Comparison of ENCODE assay signal across 8 cellular contexts in the genomic region with DNA sequence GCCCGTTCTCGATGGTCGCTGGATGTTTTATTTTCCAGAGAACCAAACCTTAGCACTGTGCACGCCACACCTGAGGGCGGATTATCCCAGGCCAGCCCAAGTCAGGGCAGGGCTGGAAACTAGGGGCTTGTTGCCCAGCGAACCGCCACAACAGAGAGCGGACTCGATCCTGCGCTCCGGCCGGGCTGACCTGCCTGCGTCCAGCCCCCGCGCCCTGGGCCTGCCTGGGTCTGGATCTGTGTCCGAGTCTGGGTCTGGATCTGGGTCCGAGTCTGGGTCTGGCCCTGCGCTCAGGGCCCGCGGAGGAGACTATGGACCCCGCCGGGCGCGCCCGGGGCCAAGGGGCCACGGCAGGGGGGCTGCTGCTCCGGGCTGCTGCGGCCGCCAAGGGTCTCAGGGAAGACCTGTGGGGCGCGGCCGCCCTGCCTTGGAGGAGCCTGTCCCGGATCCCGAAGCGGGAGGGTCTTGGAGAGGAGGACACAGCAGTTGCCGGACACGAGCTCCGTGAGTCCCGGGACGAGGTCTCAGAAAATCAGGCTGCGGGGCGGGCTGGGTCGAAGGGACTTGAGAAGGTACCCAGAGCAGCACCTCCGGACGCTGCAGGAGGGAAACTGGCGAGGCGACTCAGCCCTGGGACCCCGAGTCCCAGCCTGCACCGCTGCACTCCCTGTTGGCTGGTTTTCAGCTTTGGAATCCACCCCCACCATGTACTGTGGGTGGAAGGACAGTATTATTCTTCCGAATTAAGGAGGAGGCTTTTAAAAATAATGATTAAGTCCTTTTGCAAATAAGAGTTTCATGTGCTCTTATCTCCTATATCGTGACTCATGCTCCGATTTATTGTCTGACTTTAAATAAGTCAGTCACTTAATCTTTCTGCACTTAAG. TPM values are rescaled to one million over a fixed set of nuclear protein-coding genes. Genes with fewer than 3 reads are reported as not detected.
DNase-seq lines count a peak whose midpoint lies in the region; ATAC-seq, FAIRE-seq and TF ChIP-seq lines count a peak whose summit lies in the region.

A gene (plus strand): TSS at position 130 of the 887 bp plus-strand sequence. CDS start 182 bp downstream, at position 312.

- DNase-seq in A549 (ENCODE audit: low read depth in 1 of 2, low spot score in 1 of 2) (peak; percentile 42 to 60), GM23338 (ENCODE audit: low spot score) (peak; percentile 74), cardiac fibroblast (ENCODE audit: low read depth in 2 of 2) (peak; percentile 37 to 57), kidney tubule cell (ENCODE audit: low spot score) (peak; percentile 47), spleen (peak; percentile 78), NCI-H2081 treated with DMSO at 0.1 percent for 48 hours (lab: John Stamatoyannopoulos, UW) (no peak), immature natural killer cell (no peak), NCI-H187 (lab: John Stamatoyannopoulos, UW) (no peak)

- H3K36me3 ChIP-seq in GM23338 (ENCODE audit: insufficient read depth) (no peaks in the 10 kb centered on the region), spleen (no peaks in the 10 kb centered on the region)

- peak within 1 kb of the TSS; percentile 88 to 98 for H3K27ac ChIP-seq in A549
- no peak within 1 kb of the TSS for H3K27ac ChIP-seq in GM23338 (ENCODE audit: low read depth)
- peak within 1 kb of the TSS in 1 of 8 donors; percentile 7 for H3K27ac ChIP-seq in spleen

- H3K4me1 Mint-ChIP-seq in GM23338 (peaks cover 30% of the 10 kb centered on the region), immature natural killer cell (peaks cover 4 to 10% of the 10 kb centered on the region in 2 donors)

- H3K9me3 ChIP-seq in A549 = no peaks in the 10 kb centered on the region
- no peaks in the 10 kb centered on the region for H3K9me3 ChIP-seq in spleen

- H3K27me3 Mint-ChIP-seq in GM23338 (ENCODE audit: insufficient read depth, low read depth, poor library complexity) (peaks cover 6% of the 10 kb centered on the region), immature natural killer cell (ENCODE audit: low read depth in 3 of 3) (peaks cover 0 to 9% (median 3%) of the 10 kb centered on the region in 3 donors)

- FAIRE-seq in A549 (lab: Jason Lieb, UNC) = no peak

- H3K4me3 ChIP-seq in A549 = peak within 1 kb of the TSS; percentile 68
- H3K4me3 ChIP-seq in GM23338 = peak within 1 kb of the TSS; percentile 78
- H3K4me3 ChIP-seq in cardiac fibroblast (replicated peaks in 1 of 2; ENCODE audit: low read depth in 2 of 2, low read length in 2 of 2) = peak within 1 kb of the TSS; percentile 50 to 56
- peak within 1 kb of the TSS; percentile 8 to 62 (median 28) for H3K4me3 ChIP-seq in spleen

- H3K36me3 Mint-ChIP-seq in GM23338 (ENCODE audit: low read depth) (no peaks in the 10 kb centered on the region), immature natural killer cell (peaks cover 5 to 14% (median 10%) of the 10 kb centered on the region in 3 donors)

- no peaks in the 10 kb centered on the region; the same call in 2 of the 3 replicates for H3K9me3 Mint-ChIP-seq in GM23338
- H3K9me3 Mint-ChIP-seq in immature natural killer cell = peaks cover 0 to 1% (median 0%) of the 10 kb centered on the region in 6 donors

- CTCF ChIA-PET in A549 (lab: Yijun Ruan, JAX) = interaction anchor here (1.3 kb wide), 1 partner anchor 71 kb away, joined by 3 read pairs; no protein-coding TSS in a partner anchor

- H3K9me2 ChIP-seq in GM23338 (ENCODE audit: insufficient read depth) = 0 out of 2 replicates have a peak, but pooled peaks cover 6% of the 10 kb centered on the region

- H2AFZ ChIP-seq in GM23338 = peak within 1 kb of the TSS; percentile 94

- peaks cover 12% of the 10 kb centered on the region for H3K4me1 ChIP-seq in A549
- peaks cover 17% of the 10 kb centered on the region for H3K4me1 ChIP-seq in GM23338 (ENCODE audit: insufficient read depth)
- H3K4me1 ChIP-seq in spleen = peaks cover 0 to 34% (median 14%) of the 10 kb centered on the region in 6 donors

- no peak for TF ChIP-seq RAD21 in A549 (conservative IDR thresholded peaks at IDR 0.05 in 1 of 2, IDR thresholded peaks at IDR 0.05 in 1 of 2)

- H3K27ac Mint-ChIP-seq in GM23338 = no peak within 1 kb of the TSS
- H3K27ac Mint-ChIP-seq in immature natural killer cell = no peak within 1 kb of the TSS

- H3K4me2 ChIP-seq in A549 (peak within 1 kb of the TSS; percentile 80), GM23338 (peak within 1 kb of the TSS; percentile 96)

- TF ChIP-seq EP300 in A549 (IDR thresholded peaks at IDR 0.05) = no peak

- TF ChIP-seq CTCF in A549 (IDR thresholded peaks at IDR 0.05) (no peak), GM23338 (conservative IDR thresholded peaks at IDR 0.05; ENCODE audit: low read depth in 2 of 2) (no peak), cardiac fibroblast (IDR thresholded peaks at IDR 0.05; ENCODE audit: low read depth, low read length) (no peak), spleen (IDR thresholded peaks at IDR 0.05 in 8 of 11, conservative IDR thresholded peaks at IDR 0.05 in 3 of 11) (no peak)

- TF ChIP-seq POLR2A in A549 (IDR thresholded peaks at IDR 0.05; ENCODE audit: low read length) (no peak), spleen (IDR thresholded peaks at IDR 0.05) (no peak)

- peak within 1 kb of the TSS; percentile 83 for H3K4me3 Mint-ChIP-seq in GM23338
- peak within 1 kb of the TSS in 2 of 5 donors; percentile 10 to 54 for H3K4me3 Mint-ChIP-seq in immature natural killer cell

- H3K79me2 ChIP-seq in GM23338 (replicated peaks; ENCODE audit: insufficient read depth) = no peaks in the 10 kb centered on the region

- POLR2A ChIA-PET in A549 (lab: Yijun Ruan, JAX) = interaction anchor here (0.7 kb wide), 1 partner anchor 58 kb away, joined by 3 read pairs; no protein-coding TSS in a partner anchor

- H4K20me1 ChIP-seq in GM23338 (replicated peaks; ENCODE audit: insufficient read depth) = no peaks in the 10 kb centered on the region

- 1% methylated on average over 12 of the region's 52 CpGs for WGBS in A549 (ENCODE audit: missing lambda C conversion rate)
- 4 to 8% (median 5%) methylated on average over 38 to 52 of the region's 52 CpGs for WGBS in spleen, 5 donors

- intact Hi-C loops in spleen (cut with DNase I; ENCODE audit: low total_unique reads) = no loop called here

- H3K27me3 ChIP-seq in GM23338 (ENCODE audit: insufficient read depth) (no peaks in the 10 kb centered on the region), spleen (replicated peaks in 1 of 7) (peaks cover 0 to 21% (median 8%) of the 10 kb centered on the region in 7 donors)

- H3F3A ChIP-seq in GM23338 (replicated peaks; ENCODE audit: low read depth) = no peaks in the 10 kb centered on the region

- ATAC-seq in A549 (peak; percentile 84 to 85), GM23338 (peak; percentile 79)

TF ChIP-seq in A549, 52 proteins besides CTCF, POLR2A, EP300 and RAD21 (continues in another document):
- TF ChIP-seq ZFP36 (IDR thresholded peaks at IDR 0.05; ENCODE audit: borderline replicate concordance, partially characterized antibody) = no peak
- no peak; the same call in 1 of the 2 replicates for TF ChIP-seq RNF2 (IDR thresholded peaks at IDR 0.05; ENCODE audit: borderline replicate concordance, low read depth)
- TF ChIP-seq, protein P1, sequence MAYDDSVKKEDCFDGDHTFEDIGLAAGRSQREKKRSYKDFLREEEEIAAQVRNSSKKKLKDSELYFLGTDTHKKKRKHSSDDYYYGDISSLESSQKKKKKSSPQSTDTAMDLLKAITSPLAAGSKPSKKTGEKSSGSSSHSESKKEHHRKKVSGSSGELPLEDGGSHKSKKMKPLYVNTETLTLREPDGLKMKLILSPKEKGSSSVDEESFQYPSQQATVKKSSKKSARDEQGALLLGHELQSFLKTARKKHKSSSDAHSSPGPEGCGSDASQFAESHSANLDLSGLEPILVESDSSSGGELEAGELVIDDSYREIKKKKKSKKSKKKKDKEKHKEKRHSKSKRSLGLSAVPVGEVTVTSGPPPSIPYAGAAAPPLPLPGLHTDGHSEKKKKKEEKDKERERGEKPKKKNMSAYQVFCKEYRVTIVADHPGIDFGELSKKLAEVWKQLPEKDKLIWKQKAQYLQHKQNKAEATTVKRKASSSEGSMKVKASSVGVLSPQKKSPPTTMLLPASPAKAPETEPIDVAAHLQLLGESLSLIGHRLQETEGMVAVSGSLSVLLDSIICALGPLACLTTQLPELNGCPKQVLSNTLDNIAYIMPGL (CRISPR knock-in tag; IDR thresholded peaks at IDR 0.05; ENCODE audit: borderline replicate concordance) = no peak
- no peak for TF ChIP-seq RCOR1 (IDR thresholded peaks at IDR 0.05; ENCODE audit: low read depth, low read length)
- TF ChIP-seq MAZ (IDR thresholded peaks at IDR 0.05; ENCODE audit: borderline replicate concordance, low read depth, low read length) = no peak

TF ChIP-seq in GM23338, 12 proteins besides CTCF, POLR2A, EP300 and RAD21:
- TF ChIP-seq JUNB (IDR thresholded peaks at IDR 0.05; ENCODE audit: unreplicated experiment) = no peak
- TF ChIP-seq POLR2AphosphoS5 (IDR thresholded peaks at IDR 0.05; ENCODE audit: low read depth) = peak; percentile 34

RNA-seq across cellular contexts. Expression of the gene that starts here (rescaled TPM):
- 0.14 and 0.30 TPM in 2 replicates for polyA plus RNA-seq in A549 (2011; rRNA removed)
- 0.01 and 0.04 TPM in 2 replicates for polyA plus RNA-seq in A549 (2012; cell fraction: cytosol; rRNA removed)
- polyA plus RNA-seq in A549 (2012; cell fraction: nucleus; rRNA removed) = 0.05 and 0.11 TPM in 2 replicates
- polyA plus RNA-seq in A549 (2017; fragmentation: RNase III; extraction: RNeasy Plus Mini Kit Qiagen cat#74134 plus additional on column Dnase treatment) = 0.05 to 0.17 TPM (median 0.09 TPM) in 3 replicates
- polyA minus RNA-seq in A549 (2011; rRNA and poly(A)+ RNA removed) = not detected in 2 replicates
- total RNA-seq in GM23338 (2014; rRNA removed; shearing (Covaris generic)) = 0.73 TPM in 1 of 2 replicates, not detected in the other
- 0.28 and 0.40 TPM in 2 replicates for polyA plus RNA-seq in GM23338 (2016; fragmentation: Nextera tagmentation; extraction: Ambion mirVana)
- total RNA-seq in spleen = 1 to 10 TPM in 1 of 7 donors, under 1 TPM in 6; 0.34 to 1.4 (median 0.43) TPM
- polyA plus RNA-seq in spleen = under 1 TPM; 0.20 to 0.77 (median 0.29) TPM
- under 1 TPM; 0.63 to 0.76 (median 0.71) TPM for polyA plus RNA-seq in immature natural killer cell

Comparison
In these comparisons a context has a peak if more than half of its experiments do, and no peak if none do; other contexts are left out.
1. Peak in DNase-seq, ATAC-seq, H3K4me3 ChIP-seq, H3K27ac ChIP-seq and H3K4me2 ChIP-seq in A549; RNA of the gene not detected or under 1 TPM.
2. Peak in DNase-seq, ATAC-seq, H3K4me3 ChIP-seq and H3K4me2 ChIP-seq in GM23338; RNA of the gene not detected or under 1 TPM.
3. DNase-seq: peak in cardiac fibroblast (2 of 2), kidney tubule cell (single experiment) and spleen (single experiment); none in NCI-H2081 treated with DMSO at 0.1 percent for 48 hours (single experiment), immature natural killer cell (0 of 3) and NCI-H187 (0 of 2).
4. H3K4me3 ChIP-seq: peak in every context shown above with its lines; median percentile 78 in GM23338; 68 in A549; 53 in cardiac fibroblast; 28 in spleen.